Comparison of ENCODE assay signal across 10 cellular contexts in the genomic region with DNA sequence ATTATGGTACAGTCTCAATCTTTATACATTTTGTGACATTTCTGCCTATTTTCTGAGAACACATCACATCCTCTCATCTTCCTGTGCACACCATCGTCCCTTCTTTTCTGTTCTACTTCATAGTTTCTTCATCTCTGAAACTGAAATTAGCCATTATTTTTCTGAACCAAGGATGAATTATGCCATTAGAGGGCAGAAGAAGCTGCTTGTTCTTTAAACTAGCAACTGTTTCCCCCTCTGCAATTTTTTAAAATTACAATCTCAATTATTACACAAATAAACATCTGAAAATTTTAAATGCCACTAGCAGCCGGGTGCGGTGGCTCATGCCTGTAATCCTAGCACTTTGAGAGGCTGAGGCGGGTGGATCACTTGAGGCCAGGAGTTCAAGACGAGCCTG. TPM values are rescaled to one million over a fixed set of nuclear protein-coding genes. Genes with fewer than 3 reads are reported as not detected.
DNase-seq lines count a peak whose midpoint lies in the region; ATAC-seq, FAIRE-seq and TF ChIP-seq lines count a peak whose summit lies in the region.
"Had no signal": no experiment of that assay in that cellular context is flagged by ENCODE, and none has a peak within 500 bp of the region (broad histone marks: within the 10 kb centered on the region; RNA-seq: fewer than 3 reads in every experiment).

No MANE protein-coding gene starts in this region.

- no peaks in the 10 kb centered on the region for H3K4me1 ChIP-seq in body of pancreas
- no peaks in the 10 kb centered on the region for H3K4me1 ChIP-seq in Caco-2

- no peak overlapping the region for H3K4me3 Mint-ChIP-seq in natural killer cell treated with Interleukin-12 subunit alpha and Interleukin-12 subunit beta and Interleukin-15 and Interleukin-18, amount 100 ng/mL, for 72 hours
- H3K4me3 Mint-ChIP-seq in Caco-2 (ENCODE audit: unreplicated experiment), result no peak overlapping the region
- H3K4me3 Mint-ChIP-seq: activated naive CD4-positive, alpha-beta T cell treated with anti-CD3 and anti-CD28 coated beads, Interleukin-2, amount 50 U/mL, for 24 hours; T-cell had no signal

- H3K27ac ChIP-seq in body of pancreas, result no peak overlapping the region

- CTCF ChIA-PET in Caco-2 (lab: Charles Lee), result interaction anchor here (0.6 kb wide), 1 partner anchor 325 kb away, joined by 3 read pairs; no protein-coding TSS in a partner anchor

- H3K27ac Mint-ChIP-seq in natural killer cell treated with Interleukin-12 subunit alpha and Interleukin-12 subunit beta and Interleukin-15 and Interleukin-18, amount 100 ng/mL, for 72 hours, result no peak overlapping the region
- H3K27ac Mint-ChIP-seq in Caco-2 (ENCODE audit: unreplicated experiment), result no peak overlapping the region
- H3K27ac Mint-ChIP-seq: activated naive CD4-positive, alpha-beta T cell treated with anti-CD3 and anti-CD28 coated beads, Interleukin-2, amount 50 U/mL, for 24 hours; T-cell had no signal

- intact Hi-C loops in body of pancreas (cut with DNase I), result no loop called here
- intact Hi-C loops in Caco-2 (cut with micrococcal nuclease; ENCODE audit: unreplicated experiment), result loop anchor here (10.0 kb wide), 1 partner anchor 224 kb away; no protein-coding TSS in a partner anchor

- 61 to 63% methylated on average over 5 of the region's 5 CpGs for WGBS in body of pancreas, 2 donors

- ATAC-seq in body of pancreas, result no peak
- no peak for ATAC-seq in natural killer cell treated with Interleukin-12 subunit alpha and Interleukin-12 subunit beta and Interleukin-15 and Interleukin-18, amount 100 ng/mL, for 72 hours
- ATAC-seq: T-cell had no signal

- peaks cover 0 to 4% of the 10 kb centered on the region in 2 donors for H3K4me1 Mint-ChIP-seq in natural killer cell treated with Interleukin-12 subunit alpha and Interleukin-12 subunit beta and Interleukin-15 and Interleukin-18, amount 100 ng/mL, for 72 hours (ENCODE audit: low read depth in 2 of 2)
- no peaks in the 10 kb centered on the region for H3K4me1 Mint-ChIP-seq in Caco-2 (ENCODE audit: low read depth, unreplicated experiment)
- H3K4me1 Mint-ChIP-seq: activated naive CD4-positive, alpha-beta T cell treated with anti-CD3 and anti-CD28 coated beads, Interleukin-2, amount 50 U/mL, for 24 hours; T-cell had no signal

- H3K36me3 ChIP-seq in body of pancreas (replicated peaks in 1 of 2; ENCODE audit: insufficient read depth in 1 of 2, low read depth in 2 of 2) (no peaks in the 10 kb centered on the region), Caco-2 (ENCODE audit: control insufficient read depth, insufficient read depth, low read length) (no peaks in the 10 kb centered on the region)

- no peaks in the 10 kb centered on the region for H3K27me3 ChIP-seq in body of pancreas
- no peaks in the 10 kb centered on the region for H3K27me3 ChIP-seq in Caco-2 (replicated peaks; ENCODE audit: control insufficient read depth, insufficient read depth, low read length)

- H3K9me3 Mint-ChIP-seq in natural killer cell treated with Interleukin-12 subunit alpha and Interleukin-12 subunit beta and Interleukin-15 and Interleukin-18, amount 100 ng/mL, for 72 hours, result no peaks in the 10 kb centered on the region
- H3K9me3 Mint-ChIP-seq in Caco-2 (ENCODE audit: unreplicated experiment), result peaks cover 11% of the 10 kb centered on the region
- H3K9me3 Mint-ChIP-seq: activated naive CD4-positive, alpha-beta T cell treated with anti-CD3 and anti-CD28 coated beads, Interleukin-2, amount 50 U/mL, for 24 hours; T-cell had no signal

- peaks cover 7 to 14% of the 10 kb centered on the region in 2 donors for H3K27me3 Mint-ChIP-seq in natural killer cell treated with Interleukin-12 subunit alpha and Interleukin-12 subunit beta and Interleukin-15 and Interleukin-18, amount 100 ng/mL, for 72 hours
- H3K27me3 Mint-ChIP-seq in Caco-2 (ENCODE audit: insufficient read depth, unreplicated experiment), result no peaks in the 10 kb centered on the region

- no peaks in the 10 kb centered on the region for H3K36me3 Mint-ChIP-seq in natural killer cell treated with Interleukin-12 subunit alpha and Interleukin-12 subunit beta and Interleukin-15 and Interleukin-18, amount 100 ng/mL, for 72 hours
- no peaks in the 10 kb centered on the region for H3K36me3 Mint-ChIP-seq in Caco-2 (ENCODE audit: insufficient read depth, unreplicated experiment)
- H3K36me3 Mint-ChIP-seq: activated naive CD4-positive, alpha-beta T cell treated with anti-CD3 and anti-CD28 coated beads, Interleukin-2, amount 50 U/mL, for 24 hours; T-cell had no signal

- peak; percentile 57 for TF ChIP-seq CTCF in AG09319 (IDR thresholded peaks at IDR 0.05; ENCODE audit: low read depth, low read length)
- peak in 4 of 7 experiments; percentile 18 to 33 (median 28) for TF ChIP-seq CTCF in body of pancreas (IDR thresholded peaks at IDR 0.05)
- no peak for TF ChIP-seq CTCF in Caco-2 (IDR thresholded peaks at IDR 0.05; ENCODE audit: insufficient read depth in 1 of 2, low read depth in 1 of 2, low read length in 1 of 2, severe bottlenecking in 1 of 2, unreplicated experiment in 1 of 2)

- DNase-seq in AG09319 (ENCODE audit: extremely low read depth, low read depth), result peak; percentile 49
- DNase-seq in HTR-8/SVneo (ENCODE audit: insufficient read length, low spot score), result peak; percentile 29
- no peak for DNase-seq in body of pancreas
- peak; percentile 9 for DNase-seq in medulla oblongata (ENCODE audit: extremely low spot score)
- no peak for DNase-seq in iPS-NIHi11 (ENCODE audit: low spot score)
- DNase-seq in stimulated activated CD4-positive, alpha-beta T cell treated with anti-CD3 and anti-CD28 coated beads, Interleukin-2, amount 100 ng/mL, for 24 hours, result no peak
- DNase-seq in natural killer cell treated with Interleukin-12 subunit alpha and Interleukin-12 subunit beta and Interleukin-15 and Interleukin-18, amount 100 ng/mL, for 72 hours (ENCODE audit: low spot score), result no peak
- no peak for DNase-seq in Caco-2
- DNase-seq: T-cell had no signal

- BruUV-seq in Caco-2 (replicated peaks; lab: Mats Ljungman, UMichigan), result no TSS peak

- H3K4me3 ChIP-seq in body of pancreas (no peak overlapping the region), Caco-2 (ENCODE audit: low read depth, low read length) (no peak overlapping the region)

- POLR2A ChIA-PET in Caco-2 (lab: Charles Lee), result no interaction called here

- FAIRE-seq in HTR-8/SVneo (lab: Jason Lieb, UNC), result no peak

- H3K9me3 ChIP-seq in body of pancreas (no peaks in the 10 kb centered on the region), Caco-2 (no peaks in the 10 kb centered on the region)

- TF ChIP-seq POLR2A in body of pancreas (IDR thresholded peaks at IDR 0.05), result no peak

RNA-seq across cellular contexts. Expression of gene RBBP6, which starts 41.3 kb away (rescaled TPM):
- total RNA-seq in body of pancreas, result 10 to 100 TPM; 31.1 to 63.0 TPM
- 10 to 100 TPM; 64.0 to 69.5 TPM for total RNA-seq in natural killer cell treated with Interleukin-12 subunit alpha and Interleukin-12 subunit beta and Interleukin-15 and Interleukin-18, amount 100 ng/mL, for 72 hours
- 38.7 and 42.2 TPM in 2 replicates for total RNA-seq in Caco-2 (2022)

Comparison
In these comparisons a context has a peak if more than half of its experiments do, and no peak if none do; other contexts are left out.
1. DNase-seq: peak in AG09319 (single experiment), HTR-8/SVneo (single experiment) and medulla oblongata (single experiment); none in body of pancreas (0 of 4), iPS-NIHi11 (single experiment), stimulated activated CD4-positive, alpha-beta T cell treated with anti-CD3 and anti-CD28 coated beads, Interleukin-2, amount 100 ng/mL, for 24 hours (0 of 2), natural killer cell treated with Interleukin-12 subunit alpha and Interleukin-12 subunit beta and Interleukin-15 and Interleukin-18, amount 100 ng/mL, for 72 hours (single experiment) and Caco-2 (0 of 2).
2. CTCF ChIP-seq: peak in AG09319 (single experiment) and body of pancreas (4 of 7); none in Caco-2 (0 of 2).